Comparison of ENCODE assay signal across 10 cellular contexts in genomic region chr1:90402893-90403849, GRCh38.
A peak's percentile ranks its signal among the peaks of the same experiment; 100 is the strongest.
DNase-seq lines count a peak whose midpoint lies in the region; ATAC-seq and TF ChIP-seq lines count a peak whose summit lies in the region.
"Had no signal": no experiment of that assay in that cellular context is flagged by ENCODE, and none has a peak within 500 bp of the region (broad histone marks: within the 10 kb centered on the region; RNA-seq: fewer than 3 reads in every experiment).

No MANE protein-coding gene starts in this region.

- no peak overlapping the region for H2AFZ ChIP-seq in OCI-LY7 (ENCODE audit: low read length)

- H3K9me3 ChIP-seq in OCI-LY7 (ENCODE audit: low read length) = no peaks in the 10 kb centered on the region
- H3K9me3 ChIP-seq: BLaER1 treated with 17β-estradiol and CSF1 and Interleukin-3, amounts not matched to agents 10 nM and 100 nM had no signal

- intact Hi-C loops in OCI-LY7 (cut with micrococcal nuclease; ENCODE audit: unreplicated experiment) = no loop called here
- intact Hi-C loops in activated CD8-positive, alpha-beta T cell treated with anti-CD3 and anti-CD28 coated beads for 36 hours (cut with micrococcal nuclease) = no loop called here

- no peak overlapping the region for H3K27ac Mint-ChIP-seq in activated CD8-positive, alpha-beta T cell treated with anti-CD3 and anti-CD28 coated beads for 36 hours

- H3K4me1 Mint-ChIP-seq in activated CD8-positive, alpha-beta T cell treated with anti-CD3 and anti-CD28 coated beads for 36 hours (ENCODE audit: low read depth) = no peaks in the 10 kb centered on the region

- no peak overlapping the region for H3K27ac ChIP-seq in OCI-LY7 (ENCODE audit: low read depth, low read length, poor library complexity, severe bottlenecking)
- H3K27ac ChIP-seq: BLaER1 treated with 17β-estradiol and CSF1 and Interleukin-3, amounts not matched to agents 10 nM and 100 nM; SK-N-MC had no signal

- POLR2A ChIA-PET in OCI-LY7 (lab: Charles Lee) = interaction anchor here (0.8 kb wide), 1 partner anchor 12 kb away, joined by 5 read pairs; no protein-coding TSS in a partner anchor
- POLR2A ChIA-PET in activated CD8-positive, alpha-beta T cell treated with anti-CD3 and anti-CD28 coated beads for 36 hours (lab: Charles Lee) = no interaction called here

- H3K9me2 ChIP-seq in OCI-LY7 (ENCODE audit: insufficient read depth, low read length) = no peaks in the 10 kb centered on the region

- H3K36me3 Mint-ChIP-seq in activated CD8-positive, alpha-beta T cell treated with anti-CD3 and anti-CD28 coated beads for 36 hours (ENCODE audit: low read depth) = no peaks in the 10 kb centered on the region

- H4K20me1 ChIP-seq in OCI-LY7 (ENCODE audit: insufficient read depth, low read length) = no peaks in the 10 kb centered on the region
- H4K20me1 ChIP-seq: BLaER1 treated with 17β-estradiol and CSF1 and Interleukin-3, amounts not matched to agents 10 nM and 100 nM had no signal

- peaks cover 2% of the 10 kb centered on the region for H3K27me3 Mint-ChIP-seq in activated CD8-positive, alpha-beta T cell treated with anti-CD3 and anti-CD28 coated beads for 36 hours

- no peaks in the 10 kb centered on the region for H3K4me1 ChIP-seq in OCI-LY7 (ENCODE audit: insufficient read depth, low read length, poor library complexity, severe bottlenecking)
- H3K4me1 ChIP-seq: BLaER1 treated with 17β-estradiol and CSF1 and Interleukin-3, amounts not matched to agents 10 nM and 100 nM had no signal

- TF ChIP-seq CTCF in fibroblast of pulmonary artery (IDR thresholded peaks at IDR 0.05; ENCODE audit: low read length, missing control alignments) = no peak
- TF ChIP-seq CTCF in OCI-LY7 (conservative IDR thresholded peaks at IDR 0.05; ENCODE audit: low read length) = no peak
- TF ChIP-seq CTCF in activated CD8-positive, alpha-beta T cell treated with anti-CD3 and anti-CD28 coated beads for 36 hours (IDR thresholded peaks at IDR 0.05) = no peak

- no peaks in the 10 kb centered on the region for H3K36me3 ChIP-seq in OCI-LY7 (ENCODE audit: insufficient read depth, low read length)
- H3K36me3 ChIP-seq: BLaER1 treated with 17β-estradiol and CSF1 and Interleukin-3, amounts not matched to agents 10 nM and 100 nM had no signal

- no peak overlapping the region for H3K4me3 Mint-ChIP-seq in activated CD8-positive, alpha-beta T cell treated with anti-CD3 and anti-CD28 coated beads for 36 hours

- no peak for ATAC-seq in HG03354 (IDR thresholded peaks at IDR 0.05; ENCODE audit: poor library complexity, severe bottlenecking, unreplicated experiment)
- no peak for ATAC-seq in activated CD8-positive, alpha-beta T cell treated with anti-CD3 and anti-CD28 coated beads for 36 hours

- H3K4me3 ChIP-seq in fibroblast of pulmonary artery (replicated peaks; ENCODE audit: low read depth, low read length) = no peak overlapping the region
- no peak overlapping the region for H3K4me3 ChIP-seq in OCI-LY7 (ENCODE audit: low read depth, low read length, poor library complexity, severe bottlenecking)
- H3K4me3 ChIP-seq: BLaER1 treated with 17β-estradiol and CSF1 and Interleukin-3, amounts not matched to agents 10 nM and 100 nM; SK-N-MC had no signal

- H3K4me2 ChIP-seq in OCI-LY7 (ENCODE audit: low read length) = no peak overlapping the region
- H3K4me2 ChIP-seq: BLaER1 treated with 17β-estradiol and CSF1 and Interleukin-3, amounts not matched to agents 10 nM and 100 nM had no signal

- no TSS peak for BruUV-seq in OCI-LY7 (replicated peaks; lab: Mats Ljungman, UMichigan)

- DNase-seq in NCI-H345 (lab: John Stamatoyannopoulos, UW) = peak; percentile 32
- DNase-seq in NCI-H345 treated with DMSO at 0.1 percent for 48 hours (lab: John Stamatoyannopoulos, UW; ENCODE audit: unreplicated experiment) = no peak
- peak; percentile 82 for DNase-seq in RKO (ENCODE audit: low spot score)
- DNase-seq in fibroblast of pulmonary artery (ENCODE audit: low read depth) = peak; percentile 98
- DNase-seq in smooth muscle cell of the brain vasculature (ENCODE audit: low read depth, low spot score) = peak; percentile 21
- DNase-seq in OCI-LY7 (ENCODE audit: low spot score) = no peak
- DNase-seq in activated CD8-positive, alpha-beta T cell treated with anti-CD3 and anti-CD28 coated beads for 36 hours = no peak

- CTCF ChIA-PET in OCI-LY7 (lab: Charles Lee; ENCODE audit: unreplicated experiment) = no interaction called here
- CTCF ChIA-PET in activated CD8-positive, alpha-beta T cell treated with anti-CD3 and anti-CD28 coated beads for 36 hours (lab: Charles Lee) = no interaction called here

- no peaks in the 10 kb centered on the region for H3K9me3 Mint-ChIP-seq in activated CD8-positive, alpha-beta T cell treated with anti-CD3 and anti-CD28 coated beads for 36 hours

- no peaks in the 10 kb centered on the region for H3K79me2 ChIP-seq in OCI-LY7 (ENCODE audit: insufficient read depth, low read depth, low read length)

Comparison
In these comparisons a context has a peak if more than half of its experiments do, and no peak if none do; other contexts are left out.
1. DNase-seq: peak in NCI-H345 (single experiment), RKO (single experiment), fibroblast of pulmonary artery (single experiment) and smooth muscle cell of the brain vasculature (single experiment); none in NCI-H345 treated with DMSO at 0.1 percent for 48 hours (single experiment), OCI-LY7 (single experiment) and activated CD8-positive, alpha-beta T cell treated with anti-CD3 and anti-CD28 coated beads for 36 hours (single experiment).